In genomic region chr14:105139212-105139825, GRCh38 we compare ENCODE assay signal across 1 cellular context.
TF ChIP-seq lines count a peak whose summit lies in the region.

No MANE protein-coding gene starts in this region.

TF ChIP-seq in HepG2, 621 proteins besides CTCF, POLR2A, EP300 and RAD21 (continued from another document):
- TF ChIP-seq ZNF609 (CRISPR knock-in tag; IDR thresholded peaks at IDR 0.05; ENCODE audit: borderline replicate concordance) (no peak), ZGPAT (CRISPR knock-in tag; IDR thresholded peaks at IDR 0.05) (no peak), SALL1 (CRISPR knock-in tag; IDR thresholded peaks at IDR 0.05) (no peak), TBL1XR1 (IDR thresholded peaks at IDR 0.05; ENCODE audit: borderline replicate concordance, low read length, partially characterized antibody) (no peak), ZMYM3 (CRISPR knock-in tag; IDR thresholded peaks at IDR 0.05) (no peak)
